Comparison of ENCODE assay signal across 1 cellular context in genomic region chr11:72688486-72688885, GRCh38.
TF ChIP-seq lines count a peak whose summit lies in the region.

No MANE protein-coding gene starts in this region.

TF ChIP-seq in IMR-90, 13 proteins besides CTCF, POLR2A, EP300 and RAD21:
- no peak for TF ChIP-seq SMC3 (IDR thresholded peaks at IDR 0.05; ENCODE audit: low read depth, low read length)
- TF ChIP-seq MAFK (IDR thresholded peaks at IDR 0.05; ENCODE audit: low read depth, low read length): no peak
- no peak for TF ChIP-seq RFX5 (IDR thresholded peaks at IDR 0.05; ENCODE audit: low read depth, low read length)
- no peak for TF ChIP-seq MAZ (IDR thresholded peaks at IDR 0.05; ENCODE audit: borderline replicate concordance, low read depth, low read length)
- no peak for TF ChIP-seq NFE2L2 (IDR thresholded peaks at IDR 0.05; ENCODE audit: low read depth, low read length)
- no peak for TF ChIP-seq USF2 (IDR thresholded peaks at IDR 0.05; ENCODE audit: low read depth, low read length)
- TF ChIP-seq MXI1 (IDR thresholded peaks at IDR 0.05; ENCODE audit: borderline replicate concordance, low read depth, low read length): no peak
- TF ChIP-seq ELK1 (IDR thresholded peaks at IDR 0.05; ENCODE audit: borderline replicate concordance, low read depth, low read length): no peak
- TF ChIP-seq CEBPB (IDR thresholded peaks at IDR 0.05; ENCODE audit: low read depth, low read length): no peak
- TF ChIP-seq RCOR1 (IDR thresholded peaks at IDR 0.05; ENCODE audit: insufficient replicate concordance, low read length): no peak
- TF ChIP-seq FOS (IDR thresholded peaks at IDR 0.05; ENCODE audit: low read depth, low read length): no peak
- TF ChIP-seq CHD1 (IDR thresholded peaks at IDR 0.05; ENCODE audit: low read depth, low read length): no peak
- no peak for TF ChIP-seq BHLHE40 (IDR thresholded peaks at IDR 0.05; ENCODE audit: low read depth, low read length)
